Comparison of ENCODE assay signal across 24 cellular contexts in the genomic region with DNA sequence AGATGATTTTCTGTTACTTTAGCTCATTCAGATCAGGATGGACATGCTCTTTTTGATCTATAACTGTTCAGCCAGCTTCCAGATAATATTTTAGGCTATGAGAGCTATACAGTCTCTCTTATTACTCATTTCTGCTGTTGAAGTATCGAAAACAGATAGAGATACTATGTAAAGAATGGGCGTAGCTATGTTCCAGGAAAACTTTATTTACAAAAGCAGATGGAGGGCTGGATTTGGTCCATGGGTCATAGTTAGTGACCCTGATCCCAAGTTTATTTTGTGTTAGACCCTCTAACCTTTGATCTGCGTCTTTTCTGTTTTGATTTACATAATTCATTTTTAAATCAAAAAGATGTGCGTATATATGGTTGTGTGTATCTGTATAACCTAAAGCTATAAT.
"Had no signal": no experiment of that assay in that cellular context is flagged by ENCODE, and none has a peak within 500 bp of the region (broad histone marks: within the 10 kb centered on the region; RNA-seq: fewer than 3 reads in every experiment).

No MANE protein-coding gene starts in this region.

- H3K4me1 Mint-ChIP-seq: immature natural killer cell; mesothelial cell of epicardium; naive thymus-derived CD4-positive, alpha-beta T cell; nephron; neural progenitor cell had no signal

- DNase-seq: cortex of kidney; effector memory CD8-positive, alpha-beta T cell; hypothalamus; immature natural killer cell; islet precursor cell; kidney glomerular epithelial cell; naive thymus-derived CD4-positive, alpha-beta T cell; stimulated activated CD4-positive, alpha-beta T cell treated with anti-CD3 and anti-CD28 coated beads, Interleukin-12 subunit alpha, Interleukin-12 subunit beta, amount 100 ng/mL, for 4 hours; stimulated activated CD4-positive, alpha-beta T cell treated with anti-CD3 and anti-CD28 coated beads, Interleukin-1b, Interleukin-23, amount 100 ng/mL, for 48 hours; stimulated activated CD4-positive, alpha-beta T cell treated with anti-CD3 and anti-CD28 coated beads, Interleukin-4, amount 100 ng/mL, for 1 hour; stimulated activated CD8-positive, alpha-beta memory T cell treated with anti-CD3 and anti-CD28 coated beads, Interleukin-4, amount 100 ng/mL, for 48 hours; stimulated activated naive CD4-positive, alpha-beta T cell; stimulated activated naive CD8-positive, alpha-beta T cell treated with anti-CD3 and anti-CD28 coated beads, Interleukin-15, amount 100 ng/mL, for 72 hours; trophoblast cell had no signal

- FAIRE-seq: frontal cortex had no signal

- H3K4me3 ChIP-seq: neural progenitor cell, smooth muscle cell, suprapubic skin, vagina had no signal

- H3K27ac ChIP-seq: neural progenitor cell, parathyroid adenoma, suprapubic skin, vagina had no signal

- H3K4me3 Mint-ChIP-seq: effector memory CD8-positive, alpha-beta T cell; immature natural killer cell; mesothelial cell of epicardium; naive thymus-derived CD4-positive, alpha-beta T cell; nephron; neural progenitor cell; stimulated activated naive CD8-positive, alpha-beta T cell treated with anti-CD3 and anti-CD28 coated beads, Interleukin-15, amount 100 ng/mL, for 72 hours had no signal

- H3K27me3 Mint-ChIP-seq: effector memory CD8-positive, alpha-beta T cell; naive thymus-derived CD4-positive, alpha-beta T cell; progenitor cell of endocrine pancreas; stimulated activated naive CD8-positive, alpha-beta T cell treated with anti-CD3 and anti-CD28 coated beads, Interleukin-15, amount 100 ng/mL, for 72 hours had no signal

- H3K36me3 ChIP-seq: neural progenitor cell, suprapubic skin, vagina had no signal

- H3K4me1 ChIP-seq: neural progenitor cell, parathyroid adenoma, suprapubic skin, vagina had no signal

- ATAC-seq: effector memory CD8-positive, alpha-beta T cell; naive thymus-derived CD4-positive, alpha-beta T cell; sciatic nerve; stimulated activated naive CD8-positive, alpha-beta T cell treated with anti-CD3 and anti-CD28 coated beads, Interleukin-15, amount 100 ng/mL, for 72 hours had no signal

- H3K9ac ChIP-seq: neural progenitor cell, parathyroid adenoma had no signal

- H2AFZ ChIP-seq: neural progenitor cell, parathyroid adenoma had no signal

- H3K27me3 ChIP-seq: neural progenitor cell, suprapubic skin, vagina had no signal

- H3K4me2 ChIP-seq: neural progenitor cell had no signal

- H3K9me3 Mint-ChIP-seq: effector memory CD8-positive, alpha-beta T cell; immature natural killer cell; mesothelial cell of epicardium; naive thymus-derived CD4-positive, alpha-beta T cell; neural progenitor cell; stimulated activated naive CD8-positive, alpha-beta T cell treated with anti-CD3 and anti-CD28 coated beads, Interleukin-15, amount 100 ng/mL, for 72 hours had no signal

- H3K9me3 ChIP-seq: suprapubic skin, vagina had no signal

- H3K79me2 ChIP-seq: parathyroid adenoma had no signal

- H3K27ac Mint-ChIP-seq: effector memory CD8-positive, alpha-beta T cell; immature natural killer cell; mesothelial cell of epicardium; naive thymus-derived CD4-positive, alpha-beta T cell; nephron; neural progenitor cell; progenitor cell of endocrine pancreas; stimulated activated naive CD8-positive, alpha-beta T cell treated with anti-CD3 and anti-CD28 coated beads, Interleukin-15, amount 100 ng/mL, for 72 hours had no signal
